ENCODE assay signal across 1 cellular context in the genomic region with DNA sequence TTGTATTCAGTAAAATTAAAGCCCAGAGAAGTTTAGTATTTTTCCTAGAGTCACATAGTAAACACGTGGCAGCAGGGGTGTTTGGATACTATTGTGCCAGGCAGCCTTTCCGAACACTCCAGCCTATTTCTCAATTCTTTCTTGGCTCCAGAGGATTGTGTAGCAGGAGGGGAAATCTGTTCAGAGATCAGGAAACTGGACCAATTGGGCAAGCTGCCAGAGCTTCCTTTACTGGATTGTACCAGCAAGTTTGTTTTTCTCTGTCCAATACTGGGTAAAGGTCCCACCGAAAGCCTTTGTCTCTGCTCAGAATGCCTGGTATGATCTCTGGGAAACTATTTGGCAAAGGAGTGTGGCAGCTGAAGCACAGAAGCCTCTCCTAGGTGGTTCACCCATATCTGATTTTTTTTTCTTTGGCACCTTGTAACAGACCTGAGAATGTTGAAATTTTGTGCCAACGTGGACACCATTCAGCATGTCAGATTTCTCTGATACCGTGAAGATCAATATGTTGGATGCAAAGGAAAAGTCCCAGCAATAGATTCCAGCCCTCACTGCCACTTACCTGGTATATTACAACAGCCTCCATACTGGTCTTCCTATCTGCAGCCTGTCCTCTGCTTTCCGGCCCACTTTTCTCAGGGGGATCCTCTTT.
TF ChIP-seq lines count a peak whose summit lies in the region.

No MANE protein-coding gene starts in this region.

TF ChIP-seq in SK-N-SH treated with all-trans-retinoic acid at 6 μM for 48 hours, 23 proteins besides CTCF, POLR2A, EP300 and RAD21 (continued from another document):
- TF ChIP-seq, protein P1, sequence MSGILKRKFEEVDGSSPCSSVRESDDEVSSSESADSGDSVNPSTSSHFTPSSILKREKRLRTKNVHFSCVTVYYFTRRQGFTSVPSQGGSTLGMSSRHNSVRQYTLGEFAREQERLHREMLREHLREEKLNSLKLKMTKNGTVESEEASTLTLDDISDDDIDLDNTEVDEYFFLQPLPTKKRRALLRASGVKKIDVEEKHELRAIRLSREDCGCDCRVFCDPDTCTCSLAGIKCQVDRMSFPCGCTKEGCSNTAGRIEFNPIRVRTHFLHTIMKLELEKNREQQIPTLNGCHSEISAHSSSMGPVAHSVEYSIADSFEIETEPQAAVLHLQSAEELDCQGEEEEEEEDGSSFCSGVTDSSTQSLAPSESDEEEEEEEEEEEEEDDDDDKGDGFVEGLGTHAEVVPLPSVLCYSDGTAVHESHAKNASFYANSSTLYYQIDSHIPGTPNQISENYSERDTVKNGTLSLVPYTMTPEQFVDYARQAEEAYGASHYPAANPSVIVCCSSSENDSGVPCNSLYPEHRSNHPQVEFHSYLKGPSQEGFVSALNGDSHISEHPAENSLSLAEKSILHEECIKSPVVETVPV (CRISPR knock-in tag; IDR thresholded peaks at IDR 0.05): no peak
- TF ChIP-seq ZNF565 (CRISPR knock-in tag; conservative IDR thresholded peaks at IDR 0.05; ENCODE audit: low read depth) (no peak), SNAI2 (CRISPR knock-in tag; IDR thresholded peaks at IDR 0.05) (no peak), ESRRG (CRISPR knock-in tag; IDR thresholded peaks at IDR 0.05) (no peak), BACH2 (CRISPR knock-in tag; IDR thresholded peaks at IDR 0.05; ENCODE audit: borderline replicate concordance) (no peak)
